In genomic region chr16:88672776-88673175, GRCh38 we compare ENCODE assay signal across 12 cellular contexts. TPM values are rescaled to one million over a fixed set of nuclear protein-coding genes. Genes with fewer than 3 reads are reported as not detected.
A peak's percentile ranks its signal among the peaks of the same experiment; 100 is the strongest.
DNase-seq lines count a peak whose midpoint lies in the region; ATAC-seq and TF ChIP-seq lines count a peak whose summit lies in the region.
"Had no signal": no experiment of that assay in that cellular context is flagged by ENCODE, and none has a peak within 500 bp of the region (broad histone marks: within the 10 kb centered on the region; RNA-seq: fewer than 3 reads in every experiment).

No MANE protein-coding gene starts in this region.

- H3K9me3 ChIP-seq in OCI-LY3 (ENCODE audit: insufficient read depth, low read length) = no peaks in the 10 kb centered on the region
- H3K9me3 ChIP-seq: ascending aorta had no signal

- peaks cover under 1% of the 10 kb centered on the region for H3K4me1 Mint-ChIP-seq in neural crest cell
- H3K4me1 Mint-ChIP-seq: stimulated activated naive CD8-positive, alpha-beta T cell treated with anti-CD3 and anti-CD28 coated beads, Interleukin-15, amount 100 ng/mL, for 72 hours had no signal

- peaks cover 3% of the 10 kb centered on the region for H3K36me3 ChIP-seq in OCI-LY3 (replicated peaks; ENCODE audit: low read depth, low read length)
- H3K36me3 ChIP-seq: ascending aorta had no signal

- H4K20me1 ChIP-seq in OCI-LY3 (ENCODE audit: insufficient read depth, low read length) = no peaks in the 10 kb centered on the region

- H3K4me1 ChIP-seq in OCI-LY3 (ENCODE audit: low read length) = no peaks in the 10 kb centered on the region
- H3K4me1 ChIP-seq: ascending aorta had no signal

- no peaks in the 10 kb centered on the region for H3K79me2 ChIP-seq in OCI-LY3 (ENCODE audit: low read length)

- no peaks in the 10 kb centered on the region for H3K27me3 Mint-ChIP-seq in neural crest cell (ENCODE audit: low read depth)
- H3K27me3 Mint-ChIP-seq: stimulated activated naive CD8-positive, alpha-beta T cell treated with anti-CD3 and anti-CD28 coated beads, Interleukin-15, amount 100 ng/mL, for 72 hours had no signal

- no peak for ATAC-seq in GM18909 (IDR thresholded peaks at IDR 0.05; ENCODE audit: poor library complexity, unreplicated experiment)
- no peak for ATAC-seq in HG02763 (IDR thresholded peaks at IDR 0.05; ENCODE audit: unreplicated experiment)
- ATAC-seq in activated CD4-positive, CD25-positive, alpha-beta regulatory T cell treated with anti-CD3 and anti-CD28 coated beads, Interleukin-2, amount 50 U/mL, for 24 hours = no peak
- ATAC-seq: stimulated activated naive CD8-positive, alpha-beta T cell treated with anti-CD3 and anti-CD28 coated beads, Interleukin-15, amount 100 ng/mL, for 72 hours had no signal

- no peaks in the 10 kb centered on the region for H3K27me3 ChIP-seq in OCI-LY3 (ENCODE audit: low read depth, low read length)

- H3K27ac ChIP-seq in OCI-LY3 (ENCODE audit: low read length) = no peak overlapping the region
- H3K27ac ChIP-seq: ascending aorta had no signal

- H3K9me3 Mint-ChIP-seq in neural crest cell = no peaks in the 10 kb centered on the region
- H3K9me3 Mint-ChIP-seq: stimulated activated naive CD8-positive, alpha-beta T cell treated with anti-CD3 and anti-CD28 coated beads, Interleukin-15, amount 100 ng/mL, for 72 hours had no signal

- no peaks in the 10 kb centered on the region for H3K36me3 Mint-ChIP-seq in neural crest cell (ENCODE audit: low read depth)

- no peak for DNase-seq in GM12864 (ENCODE audit: low read depth)
- DNase-seq in epithelial cell of proximal tubule (ENCODE audit: low read depth) = no peak
- no peak for DNase-seq in neural crest cell (ENCODE audit: low read depth, low spot score)
- DNase-seq in effector CD4-positive, alpha-beta T cell = no peak
- DNase-seq: NCI-H2171 treated with DMSO at 0.1 percent for 48 hours; stimulated activated CD4-positive, alpha-beta T cell treated with anti-CD3 and anti-CD28 coated beads, Interleukin-12 subunit alpha, Interleukin-12 subunit beta, amount 100 ng/mL, for 4 hours; stimulated activated naive CD8-positive, alpha-beta T cell treated with anti-CD3 and anti-CD28 coated beads, Interleukin-15, amount 100 ng/mL, for 72 hours had no signal

- no peak overlapping the region for H3K4me3 ChIP-seq in GM12864 (ENCODE audit: low read depth, low read length)
- H3K4me3 ChIP-seq in OCI-LY3 (ENCODE audit: low read length) = no peak overlapping the region
- H3K4me3 ChIP-seq in epithelial cell of proximal tubule (ENCODE audit: low read depth, low read length) = no peak overlapping the region
- H3K4me3 ChIP-seq: ascending aorta had no signal

- H3K27ac Mint-ChIP-seq in neural crest cell (ENCODE audit: unreplicated experiment) = no peak overlapping the region

- TF ChIP-seq CTCF in GM12864 (IDR thresholded peaks at IDR 0.05; ENCODE audit: low read depth, low read length, missing control alignments) (peak; percentile 9), OCI-LY3 (IDR thresholded peaks at IDR 0.05; ENCODE audit: low read depth, low read length) (peak; percentile 20; the same call in 1 of the 2 replicates), epithelial cell of proximal tubule (conservative IDR thresholded peaks at IDR 0.05; ENCODE audit: low read depth, low read length) (peak; percentile 33), neural crest cell (conservative IDR thresholded peaks at IDR 0.05) (peak; percentile 33)

- no peak overlapping the region for H2AFZ ChIP-seq in OCI-LY3 (ENCODE audit: low read depth, low read length)

- peak overlapping the region; percentile 44 for H3K4me3 Mint-ChIP-seq in neural crest cell
- H3K4me3 Mint-ChIP-seq: stimulated activated naive CD8-positive, alpha-beta T cell treated with anti-CD3 and anti-CD28 coated beads, Interleukin-15, amount 100 ng/mL, for 72 hours had no signal

- H3K4me2 ChIP-seq in OCI-LY3 (ENCODE audit: low read length) = no peak overlapping the region

- no peak overlapping the region for H3K9ac ChIP-seq in OCI-LY3 (ENCODE audit: low read length)

RNA-seq across cellular contexts. Expression of gene MVD, which starts 9.9 kb away (rescaled TPM):
- total RNA-seq in epithelial cell of proximal tubule (76.2 and 167 TPM in 2 replicates), neural crest cell (171 and 196 TPM in 2 replicates)

RNA-seq across cellular contexts. Expression of gene SNAI3, which starts 13.5 kb away (rescaled TPM):
- total RNA-seq in epithelial cell of proximal tubule (0.23 and 0.58 TPM in 2 replicates), neural crest cell (not detected in 2 replicates)
- total RNA-seq: ascending aorta had no signal

RNA-seq across cellular contexts. Expression of gene CYBA, which starts 21.9 kb away (rescaled TPM):
- 877 and 896 TPM in 2 replicates for total RNA-seq in epithelial cell of proximal tubule
- 22.0 and 22.3 TPM in 2 replicates for total RNA-seq in neural crest cell

RNA-seq across cellular contexts. Expression of gene RNF166, which starts 33.4 kb away (rescaled TPM):
- total RNA-seq in epithelial cell of proximal tubule (29.7 and 32.8 TPM in 2 replicates), neural crest cell (30.7 and 31.3 TPM in 2 replicates)

RNA-seq across cellular contexts. Expression of gene CTU2, which starts 33.5 kb away (rescaled TPM):
- total RNA-seq in epithelial cell of proximal tubule (9.3 and 26.6 TPM in 2 replicates), neural crest cell (27.4 and 32.1 TPM in 2 replicates)

Comparison
In these comparisons a context has a peak if more than half of its experiments do, and no peak if none do; other contexts are left out.
1. RNA of gene CYBA, which starts 21.9 kb away (total RNA-seq): 877 to 896 TPM in epithelial cell of proximal tubule; 22.0 to 22.3 TPM in neural crest cell; every median in the first group is over 10 times any median in the second.
2. Peak in every context shown above with its lines, with median percentiles within 50 percentile points of each other: CTCF ChIP-seq.